ENCODE assay signal across 1 cellular context in the genomic region with DNA sequence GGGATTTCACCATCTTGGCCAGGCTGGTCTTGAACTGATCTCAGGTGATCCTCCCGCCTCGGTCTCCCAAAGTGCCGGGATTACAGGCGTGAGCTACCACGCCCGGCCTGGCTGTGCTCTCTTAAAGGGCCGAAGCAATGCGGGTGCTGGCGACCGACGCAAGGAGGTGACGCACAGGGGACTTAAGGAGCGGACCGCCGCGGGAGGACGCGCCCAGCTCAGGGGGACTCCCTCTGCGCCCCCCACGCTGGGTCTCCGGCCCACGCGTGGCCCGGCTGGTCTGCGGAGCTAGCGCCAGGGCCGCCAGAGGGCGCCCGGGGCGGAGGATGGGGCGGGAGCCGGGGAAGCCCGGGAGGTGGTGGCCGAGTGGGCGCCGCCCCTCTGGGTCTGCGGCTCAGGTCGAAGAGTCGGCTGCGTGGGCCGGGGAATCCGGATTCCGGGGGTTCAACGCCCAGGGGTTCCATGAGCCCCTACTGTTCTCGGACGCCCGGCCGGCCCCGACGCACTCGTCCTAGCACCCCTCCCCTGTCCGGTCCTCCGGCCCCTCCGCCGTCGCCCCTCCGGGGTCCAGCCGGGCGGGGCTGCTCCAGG.
TF ChIP-seq lines count a peak whose summit lies in the region.

No MANE protein-coding gene starts in this region.

TF ChIP-seq in HepG2, 621 proteins besides CTCF, POLR2A, EP300 and RAD21 (continued from another document and continues in another):
- TF ChIP-seq ZNF432 (CRISPR knock-in tag; IDR thresholded peaks at IDR 0.05; ENCODE audit: borderline replicate concordance) = no peak
- TF ChIP-seq FOXJ3 (CRISPR knock-in tag; IDR thresholded peaks at IDR 0.05; ENCODE audit: borderline replicate concordance) = no peak
- peak; percentile 10; the same call in 1 of the 2 replicates for TF ChIP-seq SP5 (CRISPR knock-in tag; IDR thresholded peaks at IDR 0.05; ENCODE audit: borderline replicate concordance, low read depth)
- TF ChIP-seq BORCS8-MEF2B (CRISPR knock-in tag; IDR thresholded peaks at IDR 0.05) = no peak
- no peak; the same call in 1 of the 2 replicates for TF ChIP-seq PHF8 (CRISPR knock-in tag; IDR thresholded peaks at IDR 0.05)
- TF ChIP-seq, protein P1, sequence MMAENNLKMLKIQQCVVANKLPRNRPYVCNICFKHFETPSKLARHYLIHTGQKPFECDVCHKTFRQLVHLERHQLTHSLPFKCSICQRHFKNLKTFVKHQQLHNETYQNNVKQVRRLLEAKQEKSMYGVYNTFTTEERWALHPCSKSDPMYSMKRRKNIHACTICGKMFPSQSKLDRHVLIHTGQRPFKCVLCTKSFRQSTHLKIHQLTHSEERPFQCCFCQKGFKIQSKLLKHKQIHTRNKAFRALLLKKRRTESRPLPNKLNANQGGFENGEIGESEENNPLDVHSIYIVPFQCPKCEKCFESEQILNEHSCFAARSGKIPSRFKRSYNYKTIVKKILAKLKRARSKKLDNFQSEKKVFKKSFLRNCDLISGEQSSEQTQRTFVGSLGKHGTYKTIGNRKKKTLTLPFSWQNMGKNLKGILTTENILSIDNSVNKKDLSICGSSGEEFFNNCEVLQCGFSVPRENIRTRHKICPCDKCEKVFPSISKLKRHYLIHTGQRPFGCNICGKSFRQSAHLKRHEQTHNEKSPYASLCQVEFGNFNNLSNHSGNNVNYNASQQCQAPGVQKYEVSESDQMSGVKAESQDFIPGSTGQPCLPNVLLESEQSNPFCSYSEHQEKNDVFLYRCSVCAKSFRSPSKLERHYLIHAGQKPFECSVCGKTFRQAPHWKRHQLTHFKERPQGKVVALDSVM (CRISPR knock-in tag; IDR thresholded peaks at IDR 0.05) = peak; percentile 47; the same call in 1 of the 2 replicates
- no peak; the same call in 1 of the 2 replicates for TF ChIP-seq MED1 (CRISPR knock-in tag; IDR thresholded peaks at IDR 0.05)
- TF ChIP-seq, protein P2, sequence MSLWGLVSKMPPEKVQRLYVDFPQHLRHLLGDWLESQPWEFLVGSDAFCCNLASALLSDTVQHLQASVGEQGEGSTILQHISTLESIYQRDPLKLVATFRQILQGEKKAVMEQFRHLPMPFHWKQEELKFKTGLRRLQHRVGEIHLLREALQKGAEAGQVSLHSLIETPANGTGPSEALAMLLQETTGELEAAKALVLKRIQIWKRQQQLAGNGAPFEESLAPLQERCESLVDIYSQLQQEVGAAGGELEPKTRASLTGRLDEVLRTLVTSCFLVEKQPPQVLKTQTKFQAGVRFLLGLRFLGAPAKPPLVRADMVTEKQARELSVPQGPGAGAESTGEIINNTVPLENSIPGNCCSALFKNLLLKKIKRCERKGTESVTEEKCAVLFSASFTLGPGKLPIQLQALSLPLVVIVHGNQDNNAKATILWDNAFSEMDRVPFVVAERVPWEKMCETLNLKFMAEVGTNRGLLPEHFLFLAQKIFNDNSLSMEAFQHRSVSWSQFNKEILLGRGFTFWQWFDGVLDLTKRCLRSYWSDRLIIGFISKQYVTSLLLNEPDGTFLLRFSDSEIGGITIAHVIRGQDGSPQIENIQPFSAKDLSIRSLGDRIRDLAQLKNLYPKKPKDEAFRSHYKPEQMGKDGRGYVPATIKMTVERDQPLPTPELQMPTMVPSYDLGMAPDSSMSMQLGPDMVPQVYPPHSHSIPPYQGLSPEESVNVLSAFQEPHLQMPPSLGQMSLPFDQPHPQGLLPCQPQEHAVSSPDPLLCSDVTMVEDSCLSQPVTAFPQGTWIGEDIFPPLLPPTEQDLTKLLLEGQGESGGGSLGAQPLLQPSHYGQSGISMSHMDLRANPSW (CRISPR knock-in tag; IDR thresholded peaks at IDR 0.05; ENCODE audit: borderline replicate concordance) = no peak
- no peak for TF ChIP-seq ZNF577 (CRISPR knock-in tag; IDR thresholded peaks at IDR 0.05; ENCODE audit: borderline replicate concordance, low read depth)
- no peak for TF ChIP-seq NR1H2 (CRISPR knock-in tag; IDR thresholded peaks at IDR 0.05; ENCODE audit: borderline replicate concordance, low read depth)
- TF ChIP-seq, protein P3, sequence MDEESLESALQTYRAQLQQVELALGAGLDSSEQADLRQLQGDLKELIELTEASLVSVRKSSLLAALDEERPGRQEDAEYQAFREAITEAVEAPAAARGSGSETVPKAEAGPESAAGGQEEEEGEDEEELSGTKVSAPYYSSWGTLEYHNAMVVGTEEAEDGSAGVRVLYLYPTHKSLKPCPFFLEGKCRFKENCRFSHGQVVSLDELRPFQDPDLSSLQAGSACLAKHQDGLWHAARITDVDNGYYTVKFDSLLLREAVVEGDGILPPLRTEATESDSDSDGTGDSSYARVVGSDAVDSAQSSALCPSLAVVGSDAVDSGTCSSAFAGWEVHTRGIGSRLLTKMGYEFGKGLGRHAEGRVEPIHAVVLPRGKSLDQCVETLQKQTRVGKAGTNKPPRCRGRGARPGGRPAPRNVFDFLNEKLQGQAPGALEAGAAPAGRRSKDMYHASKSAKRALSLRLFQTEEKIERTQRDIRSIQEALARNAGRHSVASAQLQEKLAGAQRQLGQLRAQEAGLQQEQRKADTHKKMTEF (CRISPR knock-in tag; IDR thresholded peaks at IDR 0.05) = peak; percentile 44; the same call in 1 of the 2 replicates
- peak; percentile 65 for TF ChIP-seq ZNF777 (CRISPR knock-in tag; IDR thresholded peaks at IDR 0.05)
- no peak for TF ChIP-seq PLRG1 (conservative IDR thresholded peaks at IDR 0.05)
- peak; percentile 93 for TF ChIP-seq HDAC1 (CRISPR knock-in tag; IDR thresholded peaks at IDR 0.05)
- no peak; the same call in 1 of the 2 replicates for TF ChIP-seq PPARG (CRISPR knock-in tag; conservative IDR thresholded peaks at IDR 0.05)
- TF ChIP-seq HMGA1 (CRISPR knock-in tag; conservative IDR thresholded peaks at IDR 0.05) = no peak
- no peak for TF ChIP-seq NFE2L2 (IDR thresholded peaks at IDR 0.05; ENCODE audit: low read length)
- TF ChIP-seq, protein P4, sequence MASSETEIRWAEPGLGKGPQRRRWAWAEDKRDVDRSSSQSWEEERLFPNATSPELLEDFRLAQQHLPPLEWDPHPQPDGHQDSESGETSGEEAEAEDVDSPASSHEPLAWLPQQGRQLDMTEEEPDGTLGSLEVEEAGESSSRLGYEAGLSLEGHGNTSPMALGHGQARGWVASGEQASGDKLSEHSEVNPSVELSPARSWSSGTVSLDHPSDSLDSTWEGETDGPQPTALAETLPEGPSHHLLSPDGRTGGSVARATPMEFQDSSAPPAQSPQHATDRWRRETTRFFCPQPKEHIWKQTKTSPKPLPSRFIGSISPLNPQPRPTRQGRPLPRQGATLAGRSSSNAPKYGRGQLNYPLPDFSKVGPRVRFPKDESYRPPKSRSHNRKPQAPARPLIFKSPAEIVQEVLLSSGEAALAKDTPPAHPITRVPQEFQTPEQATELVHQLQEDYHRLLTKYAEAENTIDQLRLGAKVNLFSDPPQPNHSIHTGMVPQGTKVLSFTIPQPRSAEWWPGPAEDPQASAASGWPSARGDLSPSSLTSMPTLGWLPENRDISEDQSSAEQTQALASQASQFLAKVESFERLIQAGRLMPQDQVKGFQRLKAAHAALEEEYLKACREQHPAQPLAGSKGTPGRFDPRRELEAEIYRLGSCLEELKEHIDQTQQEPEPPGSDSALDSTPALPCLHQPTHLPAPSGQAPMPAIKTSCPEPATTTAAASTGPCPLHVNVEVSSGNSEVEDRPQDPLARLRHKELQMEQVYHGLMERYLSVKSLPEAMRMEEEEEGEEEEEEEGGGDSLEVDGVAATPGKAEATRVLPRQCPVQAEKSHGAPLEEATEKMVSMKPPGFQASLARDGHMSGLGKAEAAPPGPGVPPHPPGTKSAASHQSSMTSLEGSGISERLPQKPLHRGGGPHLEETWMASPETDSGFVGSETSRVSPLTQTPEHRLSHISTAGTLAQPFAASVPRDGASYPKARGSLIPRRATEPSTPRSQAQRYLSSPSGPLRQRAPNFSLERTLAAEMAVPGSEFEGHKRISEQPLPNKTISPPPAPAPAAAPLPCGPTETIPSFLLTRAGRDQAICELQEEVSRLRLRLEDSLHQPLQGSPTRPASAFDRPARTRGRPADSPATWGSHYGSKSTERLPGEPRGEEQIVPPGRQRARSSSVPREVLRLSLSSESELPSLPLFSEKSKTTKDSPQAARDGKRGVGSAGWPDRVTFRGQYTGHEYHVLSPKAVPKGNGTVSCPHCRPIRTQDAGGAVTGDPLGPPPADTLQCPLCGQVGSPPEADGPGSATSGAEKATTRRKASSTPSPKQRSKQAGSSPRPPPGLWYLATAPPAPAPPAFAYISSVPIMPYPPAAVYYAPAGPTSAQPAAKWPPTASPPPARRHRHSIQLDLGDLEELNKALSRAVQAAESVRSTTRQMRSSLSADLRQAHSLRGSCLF (CRISPR knock-in tag; IDR thresholded peaks at IDR 0.05; ENCODE audit: borderline replicate concordance) = no peak
- TF ChIP-seq ZNF850 (CRISPR knock-in tag; conservative IDR thresholded peaks at IDR 0.05) = peak; percentile 37; the same call in 1 of the 2 replicates
- no peak for TF ChIP-seq IRX3 (CRISPR knock-in tag; IDR thresholded peaks at IDR 0.05; ENCODE audit: borderline replicate concordance, low read depth)
- TF ChIP-seq, protein P5, sequence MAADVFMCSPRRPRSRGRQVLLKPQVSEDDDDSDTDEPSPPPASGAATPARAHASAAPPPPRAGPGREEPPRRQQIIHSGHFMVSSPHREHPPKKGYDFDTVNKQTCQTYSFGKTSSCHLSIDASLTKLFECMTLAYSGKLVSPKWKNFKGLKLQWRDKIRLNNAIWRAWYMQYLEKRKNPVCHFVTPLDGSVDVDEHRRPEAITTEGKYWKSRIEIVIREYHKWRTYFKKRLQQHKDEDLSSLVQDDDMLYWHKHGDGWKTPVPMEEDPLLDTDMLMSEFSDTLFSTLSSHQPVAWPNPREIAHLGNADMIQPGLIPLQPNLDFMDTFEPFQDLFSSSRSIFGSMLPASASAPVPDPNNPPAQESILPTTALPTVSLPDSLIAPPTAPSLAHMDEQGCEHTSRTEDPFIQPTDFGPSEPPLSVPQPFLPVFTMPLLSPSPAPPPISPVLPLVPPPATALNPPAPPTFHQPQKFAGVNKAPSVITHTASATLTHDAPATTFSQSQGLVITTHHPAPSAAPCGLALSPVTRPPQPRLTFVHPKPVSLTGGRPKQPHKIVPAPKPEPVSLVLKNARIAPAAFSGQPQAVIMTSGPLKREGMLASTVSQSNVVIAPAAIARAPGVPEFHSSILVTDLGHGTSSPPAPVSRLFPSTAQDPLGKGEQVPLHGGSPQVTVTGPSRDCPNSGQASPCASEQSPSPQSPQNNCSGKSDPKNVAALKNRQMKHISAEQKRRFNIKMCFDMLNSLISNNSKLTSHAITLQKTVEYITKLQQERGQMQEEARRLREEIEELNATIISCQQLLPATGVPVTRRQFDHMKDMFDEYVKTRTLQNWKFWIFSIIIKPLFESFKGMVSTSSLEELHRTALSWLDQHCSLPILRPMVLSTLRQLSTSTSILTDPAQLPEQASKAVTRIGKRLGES (CRISPR knock-in tag; IDR thresholded peaks at IDR 0.05; ENCODE audit: borderline replicate concordance) = no peak
- TF ChIP-seq, protein P6, sequence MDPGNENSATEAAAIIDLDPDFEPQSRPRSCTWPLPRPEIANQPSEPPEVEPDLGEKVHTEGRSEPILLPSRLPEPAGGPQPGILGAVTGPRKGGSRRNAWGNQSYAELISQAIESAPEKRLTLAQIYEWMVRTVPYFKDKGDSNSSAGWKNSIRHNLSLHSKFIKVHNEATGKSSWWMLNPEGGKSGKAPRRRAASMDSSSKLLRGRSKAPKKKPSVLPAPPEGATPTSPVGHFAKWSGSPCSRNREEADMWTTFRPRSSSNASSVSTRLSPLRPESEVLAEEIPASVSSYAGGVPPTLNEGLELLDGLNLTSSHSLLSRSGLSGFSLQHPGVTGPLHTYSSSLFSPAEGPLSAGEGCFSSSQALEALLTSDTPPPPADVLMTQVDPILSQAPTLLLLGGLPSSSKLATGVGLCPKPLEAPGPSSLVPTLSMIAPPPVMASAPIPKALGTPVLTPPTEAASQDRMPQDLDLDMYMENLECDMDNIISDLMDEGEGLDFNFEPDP (CRISPR knock-in tag; conservative IDR thresholded peaks at IDR 0.05) = 0 out of 2 replicates have a peak, but pooled peaks have one; percentile 54
- no peak for TF ChIP-seq KAT7 (CRISPR knock-in tag; IDR thresholded peaks at IDR 0.05; ENCODE audit: borderline replicate concordance)
- TF ChIP-seq, protein P7, sequence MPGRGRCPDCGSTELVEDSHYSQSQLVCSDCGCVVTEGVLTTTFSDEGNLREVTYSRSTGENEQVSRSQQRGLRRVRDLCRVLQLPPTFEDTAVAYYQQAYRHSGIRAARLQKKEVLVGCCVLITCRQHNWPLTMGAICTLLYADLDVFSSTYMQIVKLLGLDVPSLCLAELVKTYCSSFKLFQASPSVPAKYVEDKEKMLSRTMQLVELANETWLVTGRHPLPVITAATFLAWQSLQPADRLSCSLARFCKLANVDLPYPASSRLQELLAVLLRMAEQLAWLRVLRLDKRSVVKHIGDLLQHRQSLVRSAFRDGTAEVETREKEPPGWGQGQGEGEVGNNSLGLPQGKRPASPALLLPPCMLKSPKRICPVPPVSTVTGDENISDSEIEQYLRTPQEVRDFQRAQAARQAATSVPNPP (CRISPR knock-in tag; IDR thresholded peaks at IDR 0.05) = no peak
- peak; percentile 70; the same call in 1 of the 2 replicates for TF ChIP-seq ZNF33A (CRISPR knock-in tag; IDR thresholded peaks at IDR 0.05; ENCODE audit: borderline replicate concordance)
- TF ChIP-seq ZNF274 (CRISPR knock-in tag; IDR thresholded peaks at IDR 0.05) = peak; percentile 41
- no peak for TF ChIP-seq ZNF296 (CRISPR knock-in tag; conservative IDR thresholded peaks at IDR 0.05)
- no peak for TF ChIP-seq MIER2 (CRISPR knock-in tag; IDR thresholded peaks at IDR 0.05)
- TF ChIP-seq MAZ (IDR thresholded peaks at IDR 0.05; ENCODE audit: borderline replicate concordance, low read depth, low read length) = peak; percentile 38; the same call in 1 of the 2 replicates
- no peak for TF ChIP-seq MAZ (CRISPR knock-in tag; IDR thresholded peaks at IDR 0.05; ENCODE audit: low read depth)
- TF ChIP-seq, protein P8, sequence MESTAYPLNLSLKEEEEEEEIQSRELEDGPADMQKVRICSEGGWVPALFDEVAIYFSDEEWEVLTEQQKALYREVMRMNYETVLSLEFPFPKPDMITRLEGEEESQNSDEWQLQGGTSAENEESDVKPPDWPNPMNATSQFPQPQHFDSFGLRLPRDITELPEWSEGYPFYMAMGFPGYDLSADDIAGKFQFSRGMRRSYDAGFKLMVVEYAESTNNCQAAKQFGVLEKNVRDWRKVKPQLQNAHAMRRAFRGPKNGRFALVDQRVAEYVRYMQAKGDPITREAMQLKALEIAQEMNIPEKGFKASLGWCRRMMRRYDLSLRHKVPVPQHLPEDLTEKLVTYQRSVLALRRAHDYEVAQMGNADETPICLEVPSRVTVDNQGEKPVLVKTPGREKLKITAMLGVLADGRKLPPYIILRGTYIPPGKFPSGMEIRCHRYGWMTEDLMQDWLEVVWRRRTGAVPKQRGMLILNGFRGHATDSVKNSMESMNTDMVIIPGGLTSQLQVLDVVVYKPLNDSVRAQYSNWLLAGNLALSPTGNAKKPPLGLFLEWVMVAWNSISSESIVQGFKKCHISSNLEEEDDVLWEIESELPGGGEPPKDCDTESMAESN (CRISPR knock-in tag; conservative IDR thresholded peaks at IDR 0.05) = no peak
- no peak for TF ChIP-seq SRSF1 (optimal IDR thresholded peaks at IDR 0.05; ENCODE audit: low read depth, low read length)
- TF ChIP-seq XRCC5 (optimal IDR thresholded peaks at IDR 0.05; ENCODE audit: low read length) = peak; percentile 75
- no peak for TF ChIP-seq CENPT (CRISPR knock-in tag; IDR thresholded peaks at IDR 0.05; ENCODE audit: low read depth)
- peak; percentile 17; the same call in 1 of the 2 replicates for TF ChIP-seq HOXA5 (CRISPR knock-in tag; IDR thresholded peaks at IDR 0.05)
- no peak for TF ChIP-seq NCOA5 (CRISPR knock-in tag; IDR thresholded peaks at IDR 0.05)
- 0 out of 2 replicates have a peak, but pooled peaks have one; percentile 43 for TF ChIP-seq NFKB2 (CRISPR knock-in tag; IDR thresholded peaks at IDR 0.05; ENCODE audit: borderline replicate concordance)
